8 cellular contexts compared by ENCODE assay signal in genomic region chr6:153526479-153526878, GRCh38.
"Had no signal": no experiment of that assay in that cellular context is flagged by ENCODE, and none has a peak within 500 bp of the region (broad histone marks: within the 10 kb centered on the region; RNA-seq: fewer than 3 reads in every experiment).

No MANE protein-coding gene starts in this region.

- H3K4me3 ChIP-seq: GM12878 had no signal

- ATAC-seq: GM12878 had no signal

- FAIRE-seq: G401.6, GM12878, GM12891, GM12892, GM18507, GM19239 had no signal

- DNase-seq: GDM1, GF-D8 had no signal
